Comparison of ENCODE assay signal across 20 cellular contexts in the genomic region with DNA sequence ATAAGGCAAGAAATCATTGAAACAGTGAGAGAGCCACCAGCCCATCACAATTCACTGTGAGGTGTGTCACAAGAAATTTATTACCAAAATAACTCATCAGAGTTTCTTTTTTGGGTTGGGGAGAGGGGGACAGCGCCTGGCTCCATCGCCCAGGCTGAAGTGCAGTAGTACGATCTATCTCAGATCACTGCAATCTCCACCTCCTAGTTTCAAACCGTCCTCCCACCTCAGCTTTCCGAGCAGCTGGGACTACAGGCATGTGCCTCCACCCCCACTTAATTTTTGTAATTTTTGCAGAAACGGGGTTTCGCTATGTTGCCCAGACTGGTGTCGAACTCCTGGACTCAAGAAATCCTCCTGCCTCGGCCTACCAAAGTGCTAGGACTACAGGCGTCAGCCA. TPM values are rescaled to one million over a fixed set of nuclear protein-coding genes. Genes with fewer than 3 reads are reported as not detected.
DNase-seq lines count a peak whose midpoint lies in the region; ATAC-seq and TF ChIP-seq lines count a peak whose summit lies in the region.
"Had no signal": no experiment of that assay in that cellular context is flagged by ENCODE, and none has a peak within 500 bp of the region (broad histone marks: within the 10 kb centered on the region; RNA-seq: fewer than 3 reads in every experiment).

No MANE protein-coding gene starts in this region.

- H3K9me3 Mint-ChIP-seq in activated CD8-positive, alpha-beta memory T cell treated with anti-CD3 and anti-CD28 coated beads, Interleukin-2, amount 10 ng/mL, durations not matched to agents 7 days and 5 days (ENCODE audit: low read depth), result no peaks in the 10 kb centered on the region
- no peaks in the 10 kb centered on the region for H3K9me3 Mint-ChIP-seq in CD8-positive, alpha-beta memory T cell
- H3K9me3 Mint-ChIP-seq in chondrocyte (ENCODE audit: low read depth) (no peaks in the 10 kb centered on the region), type B pancreatic cell (no peaks in the 10 kb centered on the region), nephron progenitor cell (no peaks in the 10 kb centered on the region)
- H3K9me3 Mint-ChIP-seq in stimulated activated effector memory CD8-positive, alpha-beta T cell treated with anti-CD3 and anti-CD28 coated beads, Interleukin-12 subunit alpha, Interleukin-12 subunit beta, amount 100 ng/mL, for 72 hours, result no peaks in the 10 kb centered on the region

- DNase-seq in activated CD8-positive, alpha-beta memory T cell treated with anti-CD3 and anti-CD28 coated beads, Interleukin-2, amount 10 ng/mL, durations not matched to agents 7 days and 5 days, result no peak
- no peak for DNase-seq in activated CD8-positive, alpha-beta memory T cell treated with anti-CD3 and anti-CD28 coated beads, Interleukin-2, amount 50 U/mL, for 48 hours
- DNase-seq in CD8-positive, alpha-beta memory T cell, result no peak
- peak; percentile 22 for DNase-seq in chondrocyte (ENCODE audit: low spot score)
- no peak for DNase-seq in stimulated activated effector memory CD8-positive, alpha-beta T cell treated with anti-CD3 and anti-CD28 coated beads, Interleukin-12 subunit alpha, Interleukin-12 subunit beta, amount 100 ng/mL, for 72 hours (ENCODE audit: low spot score in 2 of 2)
- no peak for DNase-seq in type B pancreatic cell (ENCODE audit: extremely low spot score, unreplicated experiment)
- no peak for DNase-seq in nephron progenitor cell
- DNase-seq: ACHN, C1 segment of cervical spinal cord, DMS79 treated with DMSO at 0.1 percent for 48 hours, KG1, MV-4-11, NCI-H187 treated with DMSO at 0.1 percent for 48 hours, NCI-H345, NCI-H524 treated with DMSO at 0.1 percent for 48 hours, PC-3, RPMI8226, SHP77 treated with DMSO at 0.1 percent for 48 hours had no signal

- H3K27me3 Mint-ChIP-seq in activated CD8-positive, alpha-beta memory T cell treated with anti-CD3 and anti-CD28 coated beads, Interleukin-2, amount 10 ng/mL, durations not matched to agents 7 days and 5 days, result peaks cover 12% of the 10 kb centered on the region
- no peaks in the 10 kb centered on the region for H3K27me3 Mint-ChIP-seq in CD8-positive, alpha-beta memory T cell
- peaks cover 48% of the 10 kb centered on the region for H3K27me3 Mint-ChIP-seq in chondrocyte (ENCODE audit: low read depth)
- peaks cover 34% of the 10 kb centered on the region for H3K27me3 Mint-ChIP-seq in type B pancreatic cell
- H3K27me3 Mint-ChIP-seq in nephron progenitor cell (ENCODE audit: low read depth, poor library complexity), result peaks cover 39% of the 10 kb centered on the region

- no peaks in the 10 kb centered on the region for H3K36me3 ChIP-seq in CD8-positive, alpha-beta memory T cell (ENCODE audit: insufficient read depth, low read length)

- POLR2A ChIA-PET in CD8-positive, alpha-beta memory T cell (lab: Charles Lee), result interaction anchor here (0.5 kb wide), 1 partner anchor 9 kb away, joined by 8 read pairs; no protein-coding TSS in a partner anchor

- peak overlapping the region; percentile 30 for H3K27ac Mint-ChIP-seq in activated CD8-positive, alpha-beta memory T cell treated with anti-CD3 and anti-CD28 coated beads, Interleukin-2, amount 10 ng/mL, durations not matched to agents 7 days and 5 days
- peak overlapping the region; percentile 40 to 90 (median 81) for H3K27ac Mint-ChIP-seq in CD8-positive, alpha-beta memory T cell
- H3K27ac Mint-ChIP-seq in chondrocyte (ENCODE audit: unreplicated experiment) (no peak overlapping the region), type B pancreatic cell (no peak overlapping the region), nephron progenitor cell (no peak overlapping the region)
- peak overlapping the region; percentile 82 for H3K27ac Mint-ChIP-seq in stimulated activated effector memory CD8-positive, alpha-beta T cell treated with anti-CD3 and anti-CD28 coated beads, Interleukin-12 subunit alpha, Interleukin-12 subunit beta, amount 100 ng/mL, for 72 hours

- H3K27ac ChIP-seq in CD8-positive, alpha-beta memory T cell (ENCODE audit: low read depth, low read length), result no peak overlapping the region

- H3K27me3 ChIP-seq in CD8-positive, alpha-beta memory T cell (ENCODE audit: insufficient read depth, low read length, poor library complexity, severe bottlenecking), result no peaks in the 10 kb centered on the region

- no peak overlapping the region for H3K4me3 ChIP-seq in CD8-positive, alpha-beta memory T cell (ENCODE audit: low read length)

- CTCF ChIA-PET in activated CD8-positive, alpha-beta memory T cell treated with anti-CD3 and anti-CD28 coated beads, Interleukin-2, amount 10 ng/mL, durations not matched to agents 7 days and 5 days (lab: Charles Lee), result interaction anchor here (0.8 to 2.3 kb wide), 5 partner anchors 11 to 102 kb away, joined by 3 to 10 read pairs (median 3); no protein-coding TSS in a partner anchor
- CTCF ChIA-PET in CD8-positive, alpha-beta memory T cell (lab: Charles Lee), result interaction anchor here (1.6 kb wide), 2 partner anchors 28 to 178 kb away, joined by 3 to 7 read pairs; no protein-coding TSS in a partner anchor

- TF ChIP-seq CTCF in chondrocyte (IDR thresholded peaks at IDR 0.05), result no peak
- TF ChIP-seq CTCF in type B pancreatic cell (conservative IDR thresholded peaks at IDR 0.05), result no peak
- TF ChIP-seq CTCF in nephron progenitor cell (IDR thresholded peaks at IDR 0.05), result no peak

- ATAC-seq in activated CD8-positive, alpha-beta memory T cell treated with anti-CD3 and anti-CD28 coated beads, Interleukin-2, amount 10 ng/mL, durations not matched to agents 7 days and 5 days, result no peak
- ATAC-seq in stimulated activated effector memory CD8-positive, alpha-beta T cell treated with anti-CD3 and anti-CD28 coated beads, Interleukin-12 subunit alpha, Interleukin-12 subunit beta, amount 100 ng/mL, for 72 hours, result no peak
- ATAC-seq: HepG2, PC-3 had no signal

- H3K9me3 ChIP-seq in CD8-positive, alpha-beta memory T cell (ENCODE audit: low read length), result no peaks in the 10 kb centered on the region

- H3K4me3 Mint-ChIP-seq in activated CD8-positive, alpha-beta memory T cell treated with anti-CD3 and anti-CD28 coated beads, Interleukin-2, amount 10 ng/mL, durations not matched to agents 7 days and 5 days, result no peak overlapping the region
- H3K4me3 Mint-ChIP-seq in CD8-positive, alpha-beta memory T cell, result peak overlapping the region in 4 of 7 donors; percentile 48 to 83 (median 71)
- no peak overlapping the region for H3K4me3 Mint-ChIP-seq in chondrocyte (ENCODE audit: unreplicated experiment)
- peak overlapping the region; percentile 72 for H3K4me3 Mint-ChIP-seq in stimulated activated effector memory CD8-positive, alpha-beta T cell treated with anti-CD3 and anti-CD28 coated beads, Interleukin-12 subunit alpha, Interleukin-12 subunit beta, amount 100 ng/mL, for 72 hours
- H3K4me3 Mint-ChIP-seq in type B pancreatic cell, result no peak overlapping the region
- H3K4me3 Mint-ChIP-seq in nephron progenitor cell, result no peak overlapping the region

- H3K36me3 Mint-ChIP-seq in activated CD8-positive, alpha-beta memory T cell treated with anti-CD3 and anti-CD28 coated beads, Interleukin-2, amount 10 ng/mL, durations not matched to agents 7 days and 5 days, result no peaks in the 10 kb centered on the region
- no peaks in the 10 kb centered on the region for H3K36me3 Mint-ChIP-seq in CD8-positive, alpha-beta memory T cell
- peaks cover 2% of the 10 kb centered on the region for H3K36me3 Mint-ChIP-seq in chondrocyte (ENCODE audit: low read depth)
- H3K36me3 Mint-ChIP-seq in stimulated activated effector memory CD8-positive, alpha-beta T cell treated with anti-CD3 and anti-CD28 coated beads, Interleukin-12 subunit alpha, Interleukin-12 subunit beta, amount 100 ng/mL, for 72 hours, result peaks cover 19% of the 10 kb centered on the region
- H3K36me3 Mint-ChIP-seq in type B pancreatic cell, result no peaks in the 10 kb centered on the region
- no peaks in the 10 kb centered on the region for H3K36me3 Mint-ChIP-seq in nephron progenitor cell (ENCODE audit: low read depth)

- peaks cover 19% of the 10 kb centered on the region for H3K4me1 ChIP-seq in CD8-positive, alpha-beta memory T cell (ENCODE audit: insufficient read depth, low read length)

- H3K4me1 Mint-ChIP-seq in activated CD8-positive, alpha-beta memory T cell treated with anti-CD3 and anti-CD28 coated beads, Interleukin-2, amount 10 ng/mL, durations not matched to agents 7 days and 5 days, result peaks cover 48% of the 10 kb centered on the region
- peaks cover 28 to 36% (median 30%) of the 10 kb centered on the region in 3 donors for H3K4me1 Mint-ChIP-seq in CD8-positive, alpha-beta memory T cell
- H3K4me1 Mint-ChIP-seq in chondrocyte (ENCODE audit: low read depth) (peaks cover 6% of the 10 kb centered on the region), type B pancreatic cell (ENCODE audit: unreplicated experiment) (peaks cover 7% of the 10 kb centered on the region), nephron progenitor cell (peaks cover 18% of the 10 kb centered on the region)
- peaks cover 41% of the 10 kb centered on the region for H3K4me1 Mint-ChIP-seq in stimulated activated effector memory CD8-positive, alpha-beta T cell treated with anti-CD3 and anti-CD28 coated beads, Interleukin-12 subunit alpha, Interleukin-12 subunit beta, amount 100 ng/mL, for 72 hours

RNA-seq across cellular contexts. Expression of gene IFNL1, which starts 3.6 kb away (rescaled TPM):
- total RNA-seq in activated CD8-positive, alpha-beta memory T cell treated with anti-CD3 and anti-CD28 coated beads, Interleukin-2, amount 10 ng/mL, durations not matched to agents 7 days and 5 days, result under 1 TPM; 0.26 to 0.70 TPM
- total RNA-seq in CD8-positive, alpha-beta memory T cell, result not detected
- polyA plus RNA-seq in CD8-positive, alpha-beta memory T cell, result 4.6 TPM
- not detected in 3 replicates for total RNA-seq in chondrocyte
- not detected in 2 replicates for total RNA-seq in type B pancreatic cell (ENCODE audit: low replicate concordance)
- total RNA-seq: H1, HepG2, PC-3 had no signal
- polyA plus RNA-seq: H1, HepG2 had no signal

RNA-seq across cellular contexts. Expression of gene LRFN1, which starts 20.8 kb away (rescaled TPM):
- 1 to 10 TPM; 4.5 to 8.4 TPM for total RNA-seq in activated CD8-positive, alpha-beta memory T cell treated with anti-CD3 and anti-CD28 coated beads, Interleukin-2, amount 10 ng/mL, durations not matched to agents 7 days and 5 days
- total RNA-seq in CD8-positive, alpha-beta memory T cell, result 1 to 10 TPM; 4.3 to 4.9 TPM
- polyA plus RNA-seq in CD8-positive, alpha-beta memory T cell, result 6.7 TPM
- total RNA-seq in chondrocyte (1.7 to 2.0 TPM (median 1.7 TPM) in 3 replicates), type B pancreatic cell (ENCODE audit: low replicate concordance) (3.6 and 5.6 TPM in 2 replicates)
- polyA plus RNA-seq: HepG2 had no signal

RNA-seq across cellular contexts. Expression of gene IFNL2, which starts 31.6 kb away (rescaled TPM):
- not detected for total RNA-seq in activated CD8-positive, alpha-beta memory T cell treated with anti-CD3 and anti-CD28 coated beads, Interleukin-2, amount 10 ng/mL, durations not matched to agents 7 days and 5 days
- total RNA-seq in CD8-positive, alpha-beta memory T cell, result not detected
- not detected for polyA plus RNA-seq in CD8-positive, alpha-beta memory T cell
- total RNA-seq in chondrocyte (not detected in 3 replicates), type B pancreatic cell (ENCODE audit: low replicate concordance) (not detected in 2 replicates)
- total RNA-seq: H1, HepG2, PC-3 had no signal
- polyA plus RNA-seq: H1, HepG2 had no signal

RNA-seq across cellular contexts. Expression of gene GMFG, which starts 36.0 kb away (rescaled TPM):
- total RNA-seq in activated CD8-positive, alpha-beta memory T cell treated with anti-CD3 and anti-CD28 coated beads, Interleukin-2, amount 10 ng/mL, durations not matched to agents 7 days and 5 days, result 100 to 1,000 TPM; 472 to 473 TPM
- total RNA-seq in CD8-positive, alpha-beta memory T cell, result 100 to 1,000 TPM; 246 to 247 TPM
- 1,052 TPM for polyA plus RNA-seq in CD8-positive, alpha-beta memory T cell
- total RNA-seq in chondrocyte, result not detected in 3 replicates
- total RNA-seq in type B pancreatic cell (ENCODE audit: low replicate concordance), result not detected in 2 replicates
- total RNA-seq: H1 had no signal

RNA-seq across cellular contexts. Expression of gene SAMD4B, which starts 42.4 kb away (rescaled TPM):
- total RNA-seq in activated CD8-positive, alpha-beta memory T cell treated with anti-CD3 and anti-CD28 coated beads, Interleukin-2, amount 10 ng/mL, durations not matched to agents 7 days and 5 days, result 10 to 100 TPM; 45.7 to 58.5 TPM
- 10 to 100 TPM; 54.3 to 55.6 TPM for total RNA-seq in CD8-positive, alpha-beta memory T cell
- 18.7 TPM for polyA plus RNA-seq in CD8-positive, alpha-beta memory T cell
- total RNA-seq in chondrocyte, result 77.3 to 82.9 TPM (median 81.1 TPM) in 3 replicates
- total RNA-seq in type B pancreatic cell (ENCODE audit: low replicate concordance), result 116 and 123 TPM in 2 replicates

Comparison
In these comparisons a context has a peak if more than half of its experiments do, and no peak if none do; other contexts are left out.
1. H3K27ac Mint-ChIP-seq: peak in activated CD8-positive, alpha-beta memory T cell treated with anti-CD3 and anti-CD28 coated beads, Interleukin-2, amount 10 ng/mL, durations not matched to agents 7 days and 5 days (single experiment), CD8-positive, alpha-beta memory T cell (8 of 8) and stimulated activated effector memory CD8-positive, alpha-beta T cell treated with anti-CD3 and anti-CD28 coated beads, Interleukin-12 subunit alpha, Interleukin-12 subunit beta, amount 100 ng/mL, for 72 hours (single experiment); none in chondrocyte (single experiment), type B pancreatic cell (single experiment) and nephron progenitor cell (single experiment).
2. H3K4me3 Mint-ChIP-seq: peak in CD8-positive, alpha-beta memory T cell (4 of 7) and stimulated activated effector memory CD8-positive, alpha-beta T cell treated with anti-CD3 and anti-CD28 coated beads, Interleukin-12 subunit alpha, Interleukin-12 subunit beta, amount 100 ng/mL, for 72 hours (single experiment); none in activated CD8-positive, alpha-beta memory T cell treated with anti-CD3 and anti-CD28 coated beads, Interleukin-2, amount 10 ng/mL, durations not matched to agents 7 days and 5 days (single experiment), chondrocyte (single experiment), type B pancreatic cell (single experiment) and nephron progenitor cell (single experiment).